Comparison of ENCODE assay signal across 8 cellular contexts in the genomic region with DNA sequence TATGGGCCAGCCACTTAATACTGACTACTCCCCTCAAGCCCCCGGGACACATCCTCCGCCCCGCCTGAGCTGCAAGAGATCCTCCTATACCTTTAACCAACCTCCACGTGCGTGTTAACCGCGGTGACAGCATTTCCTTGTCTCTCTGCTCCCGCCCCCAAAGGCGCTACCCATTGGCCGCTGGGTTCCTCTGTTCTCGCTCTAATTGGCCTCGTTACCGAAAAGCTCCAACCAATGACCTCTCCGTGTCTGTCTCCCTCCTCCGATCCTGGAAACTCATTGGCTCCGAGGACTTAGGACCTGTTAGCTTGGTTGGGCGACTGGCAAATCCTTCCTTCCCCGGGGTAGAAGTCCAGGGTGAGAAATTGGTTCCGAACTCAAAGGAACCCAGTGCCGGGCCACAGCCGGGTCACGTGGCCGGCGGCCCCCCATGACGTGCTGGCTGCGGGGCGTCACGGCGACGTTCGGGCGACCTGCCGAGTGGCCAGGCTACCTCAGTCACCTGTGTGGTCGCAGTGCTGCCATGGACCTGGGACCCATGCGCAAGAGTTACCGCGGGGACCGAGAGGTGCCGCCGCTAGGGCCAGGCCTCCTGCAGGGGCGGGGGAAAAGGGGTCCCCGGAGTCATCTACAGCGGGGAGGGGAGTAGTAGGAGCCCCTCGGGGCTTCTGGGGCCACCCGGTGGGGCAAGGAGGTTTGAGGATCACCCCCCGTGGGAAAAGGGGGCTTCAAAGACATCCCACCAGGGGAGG. TPM values are rescaled to one million over a fixed set of nuclear protein-coding genes. Genes with fewer than 3 reads are reported as not detected.
A peak's percentile ranks its signal among the peaks of the same experiment; 100 is the strongest.
DNase-seq lines count a peak whose midpoint lies in the region; ATAC-seq and TF ChIP-seq lines count a peak whose summit lies in the region.

A gene (plus strand): TSS at position 326 of the 752 bp plus-strand sequence. CDS start 105 bp downstream, at position 431.

- H3K27me3 Mint-ChIP-seq in activated CD4-positive, alpha-beta T cell treated with anti-CD3 and anti-CD28 coated beads, Interleukin-2, amount 10 ng/mL, durations not matched to agents 24 days and 14 days: no peaks in the 10 kb centered on the region

- H3K36me3 Mint-ChIP-seq in activated CD4-positive, alpha-beta T cell treated with anti-CD3 and anti-CD28 coated beads, Interleukin-2, amount 10 ng/mL, durations not matched to agents 24 days and 14 days (ENCODE audit: low read depth): peaks cover 21% of the 10 kb centered on the region

- ATAC-seq in HG03460 (IDR thresholded peaks at IDR 0.05; ENCODE audit: unreplicated experiment) (peak; percentile 84), left colon (peak; percentile 83)

- H3K27me3 ChIP-seq in BJ (ENCODE audit: control insufficient read depth, insufficient read depth, low read length): no peaks in the 10 kb centered on the region

- H3K4me3 Mint-ChIP-seq in activated CD4-positive, alpha-beta T cell treated with anti-CD3 and anti-CD28 coated beads, Interleukin-2, amount 10 ng/mL, durations not matched to agents 24 days and 14 days: peak within 1 kb of the TSS; percentile 90

- H3K27ac Mint-ChIP-seq in activated CD4-positive, alpha-beta T cell treated with anti-CD3 and anti-CD28 coated beads, Interleukin-2, amount 10 ng/mL, durations not matched to agents 24 days and 14 days: peak within 1 kb of the TSS; percentile 94

- H3K4me3 ChIP-seq in BJ (ENCODE audit: low read depth, low read length): peak within 1 kb of the TSS; percentile 87
- H3K4me3 ChIP-seq in coronary artery: peak within 1 kb of the TSS; percentile 87

- TF ChIP-seq CTCF in BJ (IDR thresholded peaks at IDR 0.05; ENCODE audit: insufficient read depth, low read depth, low read length): 0 out of 2 replicates have a peak, but pooled peaks have one; percentile 7
- TF ChIP-seq CTCF in coronary artery (IDR thresholded peaks at IDR 0.05): no peak

- POLR2A ChIA-PET in BJ (lab: Charles Lee): interaction anchor here (0.6 kb wide), 2 partner anchors 29 to 61 kb away, joined by 3 to 11 read pairs; a partner anchor contains a TSS

- H3K4me1 Mint-ChIP-seq in activated CD4-positive, alpha-beta T cell treated with anti-CD3 and anti-CD28 coated beads, Interleukin-2, amount 10 ng/mL, durations not matched to agents 24 days and 14 days: peaks cover 42% of the 10 kb centered on the region

- CTCF ChIA-PET in BJ (lab: Yijun Ruan, JAX): interaction anchor here (0.6 to 19.6 kb wide), 8 partner anchors 8 to 246 kb away, joined by 3 to 380 read pairs (median 6); a partner anchor contains a TSS

- peaks cover 3% of the 10 kb centered on the region for H3K36me3 ChIP-seq in BJ (ENCODE audit: control insufficient read depth, insufficient read depth, low read length)

- peak within 1 kb of the TSS; percentile 66 to 88 for H3K27ac ChIP-seq in coronary artery

- H3K9me3 Mint-ChIP-seq in activated CD4-positive, alpha-beta T cell treated with anti-CD3 and anti-CD28 coated beads, Interleukin-2, amount 10 ng/mL, durations not matched to agents 24 days and 14 days: peaks cover 6% of the 10 kb centered on the region

- DNase-seq in BJ (ENCODE audit: low read depth) (peak; percentile 93), GM19240 (ENCODE audit: insufficient read length, low spot score) (peak; percentile 90), NCI-H526 (lab: John Stamatoyannopoulos, UW) (peak; percentile 99), coronary artery (ENCODE audit: low spot score) (peak; percentile 98), left colon (peak; percentile 93 to 97)
- DNase-seq in activated CD4-positive, alpha-beta T cell treated with anti-CD3 and anti-CD28 coated beads, Interleukin-2, amount 10 ng/mL, durations not matched to agents 24 days and 14 days: peak; percentile 98
- DNase-seq in stimulated activated CD4-positive, alpha-beta T cell treated with anti-CD3 and anti-CD28 coated beads, Interleukin-1b, Interleukin-23, amount 100 ng/mL, for 48 hours: peak; percentile 97

- intact Hi-C loops in activated CD4-positive, alpha-beta T cell treated with anti-CD3 and anti-CD28 coated beads, Interleukin-2, amount 10 ng/mL, durations not matched to agents 24 days and 14 days (cut with micrococcal nuclease): loop anchor here (1.0 to 10.0 kb wide), 3 partner anchors 30 to 163 kb away; a partner anchor contains a TSS
- intact Hi-C loops in left colon (cut with DNase I, micrococcal nuclease): loop anchor here in 1 of 2 donors (10.0 kb wide), 1 partner anchor 97 kb away; a partner anchor contains a TSS

RNA-seq across cellular contexts. Expression of the gene that starts here (rescaled TPM):
- polyA plus RNA-seq in BJ (2011; rRNA removed): 15.9 and 19.6 TPM in 2 replicates
- polyA minus RNA-seq in BJ (2011; rRNA and poly(A)+ RNA removed): 20.8 and 38.8 TPM in 2 replicates
- 61.5 and 69.4 TPM in 2 replicates for total RNA-seq in activated CD4-positive, alpha-beta T cell treated with anti-CD3 and anti-CD28 coated beads, Interleukin-2, amount 10 ng/mL, durations not matched to agents 24 days and 14 days
- total RNA-seq in left colon: 10 to 100 TPM; 24.9 to 26.0 TPM

Comparison
In these comparisons a context has a peak if more than half of its experiments do, and no peak if none do; other contexts are left out.
1. Peak in every context shown above with its lines: DNase-seq, ATAC-seq, H3K4me3 ChIP-seq and H3K27ac ChIP-seq.